ENCODE assay signal across 8 cellular contexts in the genomic region with DNA sequence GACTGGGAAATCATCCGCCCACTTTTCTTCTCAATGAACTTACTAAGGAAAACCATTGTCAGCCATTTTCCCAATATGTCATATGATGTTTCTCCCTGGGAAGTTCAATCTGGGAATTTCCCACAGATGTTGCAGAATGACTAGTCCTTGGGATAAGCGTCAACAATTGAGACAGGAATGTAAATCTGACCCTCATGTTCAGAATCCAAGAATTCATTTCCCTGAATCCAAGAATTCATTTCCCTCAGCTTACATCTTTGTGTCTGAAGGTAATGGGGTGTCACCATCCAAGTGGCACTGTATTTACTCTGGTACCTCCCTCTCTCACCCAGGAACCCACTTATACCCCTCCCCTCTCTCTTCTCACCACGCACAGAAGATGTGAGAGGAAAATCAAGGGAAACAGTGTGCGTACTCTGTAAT. TPM values are rescaled to one million over a fixed set of nuclear protein-coding genes. Genes with fewer than 3 reads are reported as not detected.
DNase-seq lines count a peak whose midpoint lies in the region; ATAC-seq and TF ChIP-seq lines count a peak whose summit lies in the region.
"Had no signal": no experiment of that assay in that cellular context is flagged by ENCODE, and none has a peak within 500 bp of the region (broad histone marks: within the 10 kb centered on the region; RNA-seq: fewer than 3 reads in every experiment).

No MANE protein-coding gene starts in this region.

- in situ Hi-C loops in GM13977 (cut with MboI; ENCODE audit: low pct_unique_long_range_greater_than_20kb, low sequenced_read_pairs, unreplicated experiment), result no loop called here

- H3K27ac ChIP-seq in skin epidermis, result peak overlapping the region in 20 of 21 experiments; percentile 13 to 92 (median 72)

- ATAC-seq in HG03460 (IDR thresholded peaks at IDR 0.05; ENCODE audit: unreplicated experiment), result no peak

- H3K4me3 Mint-ChIP-seq in activated CD4-positive, alpha-beta memory T cell treated with anti-CD3 and anti-CD28 coated beads for 36 hours, result peak overlapping the region; percentile 73
- no peak overlapping the region for H3K4me3 Mint-ChIP-seq in glutamatergic neuron (ENCODE audit: unreplicated experiment)

- intact Hi-C loops in activated CD4-positive, alpha-beta memory T cell treated with anti-CD3 and anti-CD28 coated beads for 36 hours (cut with micrococcal nuclease), result loop anchor here (2.0 kb wide), 2 partner anchors 14 to 66 kb away; no protein-coding TSS in a partner anchor

- peak overlapping the region; percentile 92 for H3K27ac Mint-ChIP-seq in activated CD4-positive, alpha-beta memory T cell treated with anti-CD3 and anti-CD28 coated beads for 36 hours
- no peak overlapping the region for H3K27ac Mint-ChIP-seq in glutamatergic neuron (ENCODE audit: unreplicated experiment)

- H3K4me3 ChIP-seq in foreskin fibroblast (ENCODE audit: low read depth in 1 of 2, low read length in 2 of 2) (peak overlapping the region in 1 of 2 donors; percentile 4), skin epidermis (no peak overlapping the region)

- H3K9me3 Mint-ChIP-seq in activated CD4-positive, alpha-beta memory T cell treated with anti-CD3 and anti-CD28 coated beads for 36 hours, result no peaks in the 10 kb centered on the region
- peaks cover 1% of the 10 kb centered on the region for H3K9me3 Mint-ChIP-seq in glutamatergic neuron (ENCODE audit: unreplicated experiment)

- CTCF ChIA-PET in activated CD4-positive, alpha-beta memory T cell treated with anti-CD3 and anti-CD28 coated beads for 36 hours (lab: Charles Lee), result interaction anchor here (1.1 to 1.5 kb wide), 2 partner anchors 14 to 195 kb away, joined by 5 to 7 read pairs; no protein-coding TSS in a partner anchor

- DNase-seq in HCEC 1CT (peak; percentile 89), foreskin fibroblast (peak; percentile 79 to 91), glutamatergic neuron (no peak), GM13977 (ENCODE audit: low spot score) (no peak)
- DNase-seq in activated CD4-positive, alpha-beta memory T cell treated with anti-CD3 and anti-CD28 coated beads for 36 hours, result no peak
- DNase-seq: T1000 had no signal

- POLR2A ChIA-PET in activated CD4-positive, alpha-beta memory T cell treated with anti-CD3 and anti-CD28 coated beads for 36 hours (lab: Charles Lee), result interaction anchor here (3.8 kb wide), 1 partner anchor 13 kb away, joined by 29 read pairs; no protein-coding TSS in a partner anchor

- TF ChIP-seq CTCF in foreskin fibroblast (IDR thresholded peaks at IDR 0.05; ENCODE audit: low read depth, low read length) (no peak), glutamatergic neuron (IDR thresholded peaks at IDR 0.05; ENCODE audit: partially characterized antibody, unreplicated experiment) (no peak), GM13977 (IDR thresholded peaks at IDR 0.05; ENCODE audit: extremely low read depth, insufficient read depth, missing control alignments) (no peak)

- H3K36me3 Mint-ChIP-seq in activated CD4-positive, alpha-beta memory T cell treated with anti-CD3 and anti-CD28 coated beads for 36 hours, result peaks cover 13% of the 10 kb centered on the region
- no peaks in the 10 kb centered on the region for H3K36me3 Mint-ChIP-seq in glutamatergic neuron (ENCODE audit: unreplicated experiment)

- peaks cover 77% of the 10 kb centered on the region for H3K4me1 Mint-ChIP-seq in activated CD4-positive, alpha-beta memory T cell treated with anti-CD3 and anti-CD28 coated beads for 36 hours (ENCODE audit: low read depth)
- H3K4me1 Mint-ChIP-seq in glutamatergic neuron (ENCODE audit: low read depth, unreplicated experiment), result no peaks in the 10 kb centered on the region

- no peaks in the 10 kb centered on the region for H3K27me3 Mint-ChIP-seq in activated CD4-positive, alpha-beta memory T cell treated with anti-CD3 and anti-CD28 coated beads for 36 hours
- H3K27me3 Mint-ChIP-seq in glutamatergic neuron (ENCODE audit: unreplicated experiment), result peaks cover 11% of the 10 kb centered on the region

RNA-seq across cellular contexts. Expression of gene KLF9, which starts 7.4 kb away (rescaled TPM):
- 10 to 100 TPM; 23.7 to 24.5 TPM for total RNA-seq in activated CD4-positive, alpha-beta memory T cell treated with anti-CD3 and anti-CD28 coated beads for 36 hours
- total RNA-seq in glutamatergic neuron (ENCODE audit: unreplicated experiment), result 0.25 TPM

Comparison
In these comparisons a context has a peak if more than half of its experiments do, and no peak if none do; other contexts are left out.
1. DNase-seq: peak in HCEC 1CT (single experiment) and foreskin fibroblast (2 of 2); none in activated CD4-positive, alpha-beta memory T cell treated with anti-CD3 and anti-CD28 coated beads for 36 hours (single experiment), glutamatergic neuron (single experiment) and GM13977 (single experiment).
2. RNA of gene KLF9, which starts 7.4 kb away (total RNA-seq): 23.7 to 24.5 TPM in activated CD4-positive, alpha-beta memory T cell treated with anti-CD3 and anti-CD28 coated beads for 36 hours; 0.25 TPM in glutamatergic neuron (single experiment); every median in the first group is over 10 times any median in the second.